20 cellular contexts compared by ENCODE assay signal in genomic region chr9:137778914-137779313, GRCh38.
DNase-seq lines count a peak whose midpoint lies in the region; ATAC-seq and TF ChIP-seq lines count a peak whose summit lies in the region.
"Had no signal": no experiment of that assay in that cellular context is flagged by ENCODE, and none has a peak within 500 bp of the region (broad histone marks: within the 10 kb centered on the region; RNA-seq: fewer than 3 reads in every experiment).

No MANE protein-coding gene starts in this region.

- H3K9me3 Mint-ChIP-seq in activated T-cell treated with anti-CD3 and anti-CD28 coated beads, Interleukin-2, amount 50 U/mL, for 24 hours = no peaks in the 10 kb centered on the region
- H3K9me3 Mint-ChIP-seq in neural crest cell = no peaks in the 10 kb centered on the region
- no peaks in the 10 kb centered on the region for H3K9me3 Mint-ChIP-seq in stimulated activated naive CD8-positive, alpha-beta T cell treated with anti-CD3 and anti-CD28 coated beads, Interleukin-15, amount 100 ng/mL, for 72 hours
- H3K9me3 Mint-ChIP-seq: CD8-positive, alpha-beta T cell; IgD-negative memory B cell had no signal

- no peak overlapping the region for H3K4me3 Mint-ChIP-seq in activated T-cell treated with anti-CD3 and anti-CD28 coated beads, Interleukin-2, amount 50 U/mL, for 24 hours
- H3K4me3 Mint-ChIP-seq in neural crest cell = peak overlapping the region; percentile 20
- H3K4me3 Mint-ChIP-seq in stimulated activated naive CD8-positive, alpha-beta T cell treated with anti-CD3 and anti-CD28 coated beads, Interleukin-15, amount 100 ng/mL, for 72 hours = no peak overlapping the region
- H3K4me3 Mint-ChIP-seq: CD8-positive, alpha-beta T cell; IgD-negative memory B cell had no signal

- DNase-seq in activated T-cell treated with anti-CD3 and anti-CD28 coated beads, Interleukin-2, amount 50 U/mL, for 24 hours = no peak
- DNase-seq in activated T-cell treated with anti-CD3 and anti-CD28 coated beads for 4 hours (no peak), amniotic epithelial cell (ENCODE audit: low read depth) (peak; percentile 4), neural crest cell (ENCODE audit: low read depth, low spot score) (no peak), kidney tubule cell (ENCODE audit: low spot score) (no peak)
- DNase-seq in stimulated activated naive CD8-positive, alpha-beta T cell treated with anti-CD3 and anti-CD28 coated beads, Interleukin-15, amount 100 ng/mL, for 72 hours = no peak
- no peak for DNase-seq in stimulated activated CD4-positive, alpha-beta T cell treated with anti-CD3 and anti-CD28 coated beads, Interleukin-15, amount 100 ng/mL, for 24 hours
- DNase-seq: Calu3; CD8-positive, alpha-beta T cell; DMS53; EL; GOT3; Karpas-422; NCI-H1417 treated with DMSO at 0.1 percent for 48 hours; NCI-H187 treated with DMSO at 0.1 percent for 48 hours; NCI-H345; NCI-H524 treated with DMSO at 0.1 percent for 48 hours had no signal

- no peaks in the 10 kb centered on the region for H3K27me3 Mint-ChIP-seq in activated T-cell treated with anti-CD3 and anti-CD28 coated beads, Interleukin-2, amount 50 U/mL, for 24 hours
- no peaks in the 10 kb centered on the region for H3K27me3 Mint-ChIP-seq in neural crest cell (ENCODE audit: low read depth)
- H3K27me3 Mint-ChIP-seq in stimulated activated naive CD8-positive, alpha-beta T cell treated with anti-CD3 and anti-CD28 coated beads, Interleukin-15, amount 100 ng/mL, for 72 hours = no peaks in the 10 kb centered on the region
- H3K27me3 Mint-ChIP-seq: IgD-negative memory B cell had no signal

- peak overlapping the region; percentile 66 for H3K27ac Mint-ChIP-seq in activated T-cell treated with anti-CD3 and anti-CD28 coated beads, Interleukin-2, amount 50 U/mL, for 24 hours
- H3K27ac Mint-ChIP-seq in neural crest cell (ENCODE audit: unreplicated experiment) = no peak overlapping the region
- peak overlapping the region; percentile 75 to 85 for H3K27ac Mint-ChIP-seq in stimulated activated naive CD8-positive, alpha-beta T cell treated with anti-CD3 and anti-CD28 coated beads, Interleukin-15, amount 100 ng/mL, for 72 hours
- H3K27ac Mint-ChIP-seq: CD8-positive, alpha-beta T cell had no signal

- ATAC-seq in stimulated activated naive CD8-positive, alpha-beta T cell treated with anti-CD3 and anti-CD28 coated beads, Interleukin-15, amount 100 ng/mL, for 72 hours = no peak
- ATAC-seq in SK-N-SH treated with all-trans-retinoic acid at 6 μM for 48 hours = no peak
- ATAC-seq: CD8-positive, alpha-beta T cell; HCT116 had no signal

- H3K4me1 Mint-ChIP-seq in activated T-cell treated with anti-CD3 and anti-CD28 coated beads, Interleukin-2, amount 50 U/mL, for 24 hours (ENCODE audit: low read depth) = no peaks in the 10 kb centered on the region
- H3K4me1 Mint-ChIP-seq in neural crest cell = no peaks in the 10 kb centered on the region
- no peaks in the 10 kb centered on the region for H3K4me1 Mint-ChIP-seq in stimulated activated naive CD8-positive, alpha-beta T cell treated with anti-CD3 and anti-CD28 coated beads, Interleukin-15, amount 100 ng/mL, for 72 hours

- H3K36me3 Mint-ChIP-seq in activated T-cell treated with anti-CD3 and anti-CD28 coated beads, Interleukin-2, amount 50 U/mL, for 24 hours (ENCODE audit: low read depth) = peaks cover 7% of the 10 kb centered on the region
- peaks cover 24% of the 10 kb centered on the region for H3K36me3 Mint-ChIP-seq in neural crest cell (ENCODE audit: low read depth)

- TF ChIP-seq CTCF in neural crest cell (conservative IDR thresholded peaks at IDR 0.05) = no peak

TF ChIP-seq in SK-N-SH treated with all-trans-retinoic acid at 6 μM for 48 hours, 23 proteins besides CTCF, POLR2A, EP300 and RAD21 (continues in another document):
- TF ChIP-seq RARB (CRISPR knock-in tag; IDR thresholded peaks at IDR 0.05) (no peak), BACH2 (CRISPR knock-in tag; IDR thresholded peaks at IDR 0.05; ENCODE audit: borderline replicate concordance) (no peak), TSHZ2 (CRISPR knock-in tag; IDR thresholded peaks at IDR 0.05) (no peak), ESRRG (CRISPR knock-in tag; IDR thresholded peaks at IDR 0.05) (no peak), ISL1 (CRISPR knock-in tag; IDR thresholded peaks at IDR 0.05) (no peak), CSRNP3 (CRISPR knock-in tag; IDR thresholded peaks at IDR 0.05) (no peak), ZFP30 (CRISPR knock-in tag; IDR thresholded peaks at IDR 0.05) (no peak), ARNTL (CRISPR knock-in tag; IDR thresholded peaks at IDR 0.05; ENCODE audit: borderline replicate concordance, low read depth) (no peak), SNAI2 (CRISPR knock-in tag; IDR thresholded peaks at IDR 0.05) (no peak), ZNF565 (CRISPR knock-in tag; conservative IDR thresholded peaks at IDR 0.05; ENCODE audit: low read depth) (no peak), TCF4 (CRISPR knock-in tag; IDR thresholded peaks at IDR 0.05; ENCODE audit: borderline replicate concordance) (no peak), ZFP3 (CRISPR knock-in tag; IDR thresholded peaks at IDR 0.05) (no peak)
- TF ChIP-seq, protein P1, sequence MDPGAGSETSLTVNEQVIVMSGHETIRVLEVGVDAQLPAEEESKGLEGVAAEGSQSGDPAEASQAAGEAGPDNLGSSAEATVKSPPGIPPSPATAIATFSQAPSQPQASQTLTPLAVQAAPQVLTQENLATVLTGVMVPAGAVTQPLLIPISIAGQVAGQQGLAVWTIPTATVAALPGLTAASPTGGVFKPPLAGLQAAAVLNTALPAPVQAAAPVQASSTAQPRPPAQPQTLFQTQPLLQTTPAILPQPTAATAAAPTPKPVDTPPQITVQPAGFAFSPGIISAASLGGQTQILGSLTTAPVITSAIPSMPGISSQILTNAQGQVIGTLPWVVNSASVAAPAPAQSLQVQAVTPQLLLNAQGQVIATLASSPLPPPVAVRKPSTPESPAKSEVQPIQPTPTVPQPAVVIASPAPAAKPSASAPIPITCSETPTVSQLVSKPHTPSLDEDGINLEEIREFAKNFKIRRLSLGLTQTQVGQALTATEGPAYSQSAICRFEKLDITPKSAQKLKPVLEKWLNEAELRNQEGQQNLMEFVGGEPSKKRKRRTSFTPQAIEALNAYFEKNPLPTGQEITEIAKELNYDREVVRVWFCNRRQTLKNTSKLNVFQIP (CRISPR knock-in tag; IDR thresholded peaks at IDR 0.05; ENCODE audit: borderline replicate concordance, low read depth) = no peak
- TF ChIP-seq, protein P2, sequence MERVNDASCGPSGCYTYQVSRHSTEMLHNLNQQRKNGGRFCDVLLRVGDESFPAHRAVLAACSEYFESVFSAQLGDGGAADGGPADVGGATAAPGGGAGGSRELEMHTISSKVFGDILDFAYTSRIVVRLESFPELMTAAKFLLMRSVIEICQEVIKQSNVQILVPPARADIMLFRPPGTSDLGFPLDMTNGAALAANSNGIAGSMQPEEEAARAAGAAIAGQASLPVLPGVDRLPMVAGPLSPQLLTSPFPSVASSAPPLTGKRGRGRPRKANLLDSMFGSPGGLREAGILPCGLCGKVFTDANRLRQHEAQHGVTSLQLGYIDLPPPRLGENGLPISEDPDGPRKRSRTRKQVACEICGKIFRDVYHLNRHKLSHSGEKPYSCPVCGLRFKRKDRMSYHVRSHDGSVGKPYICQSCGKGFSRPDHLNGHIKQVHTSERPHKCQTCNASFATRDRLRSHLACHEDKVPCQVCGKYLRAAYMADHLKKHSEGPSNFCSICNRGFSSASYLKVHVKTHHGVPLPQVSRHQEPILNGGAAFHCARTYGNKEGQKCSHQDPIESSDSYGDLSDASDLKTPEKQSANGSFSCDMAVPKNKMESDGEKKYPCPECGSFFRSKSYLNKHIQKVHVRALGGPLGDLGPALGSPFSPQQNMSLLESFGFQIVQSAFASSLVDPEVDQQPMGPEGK (CRISPR knock-in tag; IDR thresholded peaks at IDR 0.05; ENCODE audit: borderline replicate concordance) = no peak
